Comparison of ENCODE assay signal across 12 cellular contexts in the genomic region with DNA sequence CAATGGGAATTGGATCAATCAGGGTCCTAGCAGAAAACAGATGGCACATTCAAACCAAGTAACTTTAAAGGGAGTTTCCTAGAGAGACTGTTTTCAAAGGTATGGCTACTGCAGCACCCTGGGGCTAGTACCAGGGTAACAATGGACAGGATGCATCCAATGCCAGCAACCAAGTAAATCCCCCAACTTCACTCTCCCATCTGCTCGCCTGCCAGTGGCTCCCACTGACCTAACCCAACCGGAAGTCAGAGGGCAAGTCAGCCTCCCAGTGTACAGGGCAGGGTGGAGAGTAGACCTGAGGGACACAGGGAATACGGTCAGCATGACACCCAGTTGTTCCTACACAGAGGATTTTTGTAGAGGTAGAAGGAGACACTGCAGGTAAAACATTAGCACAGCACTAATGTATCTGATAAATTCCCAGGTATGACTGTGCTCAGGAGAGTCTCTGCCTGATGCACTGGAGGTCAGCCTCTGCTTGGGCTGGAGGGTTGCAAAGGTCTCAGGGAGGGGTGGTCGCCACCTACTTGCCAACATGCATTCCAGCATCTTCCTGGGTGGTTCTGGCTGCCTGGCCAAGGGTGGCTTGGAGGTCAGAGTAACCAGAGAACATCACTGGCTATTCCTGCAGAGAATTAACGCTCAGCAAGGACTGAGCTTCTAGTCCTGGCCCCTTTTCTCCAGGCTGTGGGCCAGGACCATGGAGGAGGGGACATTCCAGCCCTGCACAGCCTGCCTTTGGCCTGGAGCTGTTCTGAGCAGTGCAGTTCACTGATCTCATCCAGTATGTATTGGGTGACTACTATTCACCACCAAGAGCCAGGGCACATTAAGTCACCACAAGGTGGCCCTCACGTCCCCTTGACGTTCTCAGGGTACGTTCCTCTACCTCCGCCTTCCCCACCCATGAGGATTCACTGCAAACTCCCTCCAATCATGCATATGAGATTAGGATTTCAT. TPM values are rescaled to one million over a fixed set of nuclear protein-coding genes. Genes with fewer than 3 reads are reported as not detected.
A peak's percentile ranks its signal among the peaks of the same experiment; 100 is the strongest.
DNase-seq lines count a peak whose midpoint lies in the region; ATAC-seq, FAIRE-seq and TF ChIP-seq lines count a peak whose summit lies in the region.
"Had no signal": no experiment of that assay in that cellular context is flagged by ENCODE, and none has a peak within 500 bp of the region (broad histone marks: within the 10 kb centered on the region; RNA-seq: fewer than 3 reads in every experiment).

No MANE protein-coding gene starts in this region.

- TF ChIP-seq POLR2A in sigmoid colon (IDR thresholded peaks at IDR 0.05) = no peak

- no peaks in the 10 kb centered on the region for H3K36me3 ChIP-seq in sigmoid colon
- no peaks in the 10 kb centered on the region for H3K36me3 ChIP-seq in CD8-positive, alpha-beta memory T cell (ENCODE audit: insufficient read depth, low read length)
- H3K36me3 ChIP-seq: BLaER1 treated with 17β-estradiol and CSF1 and Interleukin-3, amounts not matched to agents 10 nM and 100 nM; pancreas had no signal

- DNase-seq in activated CD4-positive, alpha-beta T cell treated with anti-CD3 and anti-CD28 coated beads for 36 hours = peak; percentile 41
- no peak for DNase-seq in activated CD4-positive, alpha-beta T cell treated with anti-CD3 and anti-CD28 coated beads, Interleukin-2, amount 10 ng/mL, durations not matched to agents 7 days and 5 days
- DNase-seq in NAMALWA (ENCODE audit: low spot score) (peak; percentile 51), choroid plexus epithelial cell (ENCODE audit: low read depth) (peak; percentile 52), sigmoid colon (peak; percentile 54), HK-2 (ENCODE audit: unreplicated experiment) (no peak), RCC 7860 (ENCODE audit: low spot score) (no peak)
- no peak for DNase-seq in CD8-positive, alpha-beta memory T cell
- DNase-seq: GOT3, pancreas had no signal

- WGBS in sigmoid colon, 2 donors = 62 to 67% methylated on average over 9 of the region's 9 CpGs

- H3K4me3 ChIP-seq in choroid plexus epithelial cell (ENCODE audit: low read depth, low read length) (no peak overlapping the region), sigmoid colon (no peak overlapping the region)
- no peak overlapping the region for H3K4me3 ChIP-seq in CD8-positive, alpha-beta memory T cell (ENCODE audit: low read length)
- H3K4me3 ChIP-seq: BLaER1 treated with 17β-estradiol and CSF1 and Interleukin-3, amounts not matched to agents 10 nM and 100 nM; pancreas had no signal

- no peaks in the 10 kb centered on the region for H3K9me3 ChIP-seq in sigmoid colon
- no peaks in the 10 kb centered on the region for H3K9me3 ChIP-seq in CD8-positive, alpha-beta memory T cell (ENCODE audit: low read length)
- H3K9me3 ChIP-seq: pancreas had no signal

- no peak for TF ChIP-seq EP300 in sigmoid colon (IDR thresholded peaks at IDR 0.05)

- no peaks in the 10 kb centered on the region for H3K36me3 Mint-ChIP-seq in activated CD4-positive, alpha-beta T cell treated with anti-CD3 and anti-CD28 coated beads for 36 hours (ENCODE audit: low read depth)
- no peaks in the 10 kb centered on the region for H3K36me3 Mint-ChIP-seq in activated CD4-positive, alpha-beta T cell treated with anti-CD3 and anti-CD28 coated beads, Interleukin-2, amount 10 ng/mL, durations not matched to agents 7 days and 5 days (ENCODE audit: low read depth)
- H3K36me3 Mint-ChIP-seq in CD8-positive, alpha-beta memory T cell = peaks cover 0 to 2% (median 0%) of the 10 kb centered on the region in 3 donors

- TF ChIP-seq CTCF in choroid plexus epithelial cell (conservative IDR thresholded peaks at IDR 0.05; ENCODE audit: low read depth, low read length) (peak; percentile 36), sigmoid colon (IDR thresholded peaks at IDR 0.05) (no peak)

- no peaks in the 10 kb centered on the region for H3K9me3 Mint-ChIP-seq in activated CD4-positive, alpha-beta T cell treated with anti-CD3 and anti-CD28 coated beads for 36 hours (ENCODE audit: low read depth)
- H3K9me3 Mint-ChIP-seq in activated CD4-positive, alpha-beta T cell treated with anti-CD3 and anti-CD28 coated beads, Interleukin-2, amount 10 ng/mL, durations not matched to agents 7 days and 5 days = no peaks in the 10 kb centered on the region
- H3K9me3 Mint-ChIP-seq in CD8-positive, alpha-beta memory T cell = no peaks in the 10 kb centered on the region
- H3K9me3 Mint-ChIP-seq: stimulated activated naive CD8-positive, alpha-beta T cell treated with anti-CD3 and anti-CD28 coated beads, Interleukin-15, Interleukin-2, amounts not matched to agents 100 ng/mL and 50 ng/mL, for 24 hours had no signal

- H3K27ac Mint-ChIP-seq in activated CD4-positive, alpha-beta T cell treated with anti-CD3 and anti-CD28 coated beads for 36 hours = no peak overlapping the region
- H3K27ac Mint-ChIP-seq in activated CD4-positive, alpha-beta T cell treated with anti-CD3 and anti-CD28 coated beads, Interleukin-2, amount 10 ng/mL, durations not matched to agents 7 days and 5 days = no peak overlapping the region
- no peak overlapping the region for H3K27ac Mint-ChIP-seq in CD8-positive, alpha-beta memory T cell
- H3K27ac Mint-ChIP-seq: stimulated activated naive CD8-positive, alpha-beta T cell treated with anti-CD3 and anti-CD28 coated beads, Interleukin-15, Interleukin-2, amounts not matched to agents 100 ng/mL and 50 ng/mL, for 24 hours had no signal

- peaks cover 12% of the 10 kb centered on the region for H3K4me1 Mint-ChIP-seq in activated CD4-positive, alpha-beta T cell treated with anti-CD3 and anti-CD28 coated beads for 36 hours
- H3K4me1 Mint-ChIP-seq in activated CD4-positive, alpha-beta T cell treated with anti-CD3 and anti-CD28 coated beads, Interleukin-2, amount 10 ng/mL, durations not matched to agents 7 days and 5 days = peaks cover 9% of the 10 kb centered on the region
- H3K4me1 Mint-ChIP-seq in CD8-positive, alpha-beta memory T cell = peaks cover 4 to 9% (median 6%) of the 10 kb centered on the region in 3 donors

- H3K27me3 ChIP-seq in sigmoid colon = peaks cover 6 to 20% (median 10%) of the 10 kb centered on the region in 3 donors
- peaks cover 17% of the 10 kb centered on the region for H3K27me3 ChIP-seq in CD8-positive, alpha-beta memory T cell (ENCODE audit: insufficient read depth, low read length, poor library complexity, severe bottlenecking)
- H3K27me3 ChIP-seq: pancreas had no signal

- intact Hi-C loops in activated CD4-positive, alpha-beta T cell treated with anti-CD3 and anti-CD28 coated beads for 36 hours (cut with DNase I, micrococcal nuclease) = no loop called here
- intact Hi-C loops in sigmoid colon (cut with DNase I) = loop anchor here (5.0 kb wide), 1 partner anchor 80 kb away; no protein-coding TSS in a partner anchor

- POLR2A ChIA-PET in activated CD4-positive, alpha-beta T cell treated with anti-CD3 and anti-CD28 coated beads for 36 hours (lab: Charles Lee) = no interaction called here
- POLR2A ChIA-PET in activated CD4-positive, alpha-beta T cell treated with anti-CD3 and anti-CD28 coated beads, Interleukin-2, amount 10 ng/mL, durations not matched to agents 7 days and 5 days (lab: Charles Lee) = no interaction called here
- POLR2A ChIA-PET in CD8-positive, alpha-beta memory T cell (lab: Charles Lee) = no interaction called here

- H3K27ac ChIP-seq in sigmoid colon = no peak overlapping the region
- H3K27ac ChIP-seq in CD8-positive, alpha-beta memory T cell (ENCODE audit: low read depth, low read length) = no peak overlapping the region
- H3K27ac ChIP-seq: BLaER1 treated with 17β-estradiol and CSF1 and Interleukin-3, amounts not matched to agents 10 nM and 100 nM; pancreas had no signal

- H3K4me1 ChIP-seq in sigmoid colon = peaks cover 0 to 3% (median 1%) of the 10 kb centered on the region in 4 donors
- no peaks in the 10 kb centered on the region for H3K4me1 ChIP-seq in CD8-positive, alpha-beta memory T cell (ENCODE audit: insufficient read depth, low read length)
- H3K4me1 ChIP-seq: pancreas had no signal

- peaks cover 31% of the 10 kb centered on the region for H3K27me3 Mint-ChIP-seq in activated CD4-positive, alpha-beta T cell treated with anti-CD3 and anti-CD28 coated beads for 36 hours
- H3K27me3 Mint-ChIP-seq in activated CD4-positive, alpha-beta T cell treated with anti-CD3 and anti-CD28 coated beads, Interleukin-2, amount 10 ng/mL, durations not matched to agents 7 days and 5 days = peaks cover 13% of the 10 kb centered on the region
- H3K27me3 Mint-ChIP-seq in CD8-positive, alpha-beta memory T cell = peaks cover 36 to 54% of the 10 kb centered on the region in 2 donors

- no peak for FAIRE-seq in RCC 7860 (lab: Jason Lieb, UNC)
- FAIRE-seq: pancreas had no signal

- no peak for ATAC-seq in activated CD4-positive, alpha-beta T cell treated with anti-CD3 and anti-CD28 coated beads for 36 hours

- no peak overlapping the region for H3K4me3 Mint-ChIP-seq in activated CD4-positive, alpha-beta T cell treated with anti-CD3 and anti-CD28 coated beads for 36 hours
- H3K4me3 Mint-ChIP-seq in activated CD4-positive, alpha-beta T cell treated with anti-CD3 and anti-CD28 coated beads, Interleukin-2, amount 10 ng/mL, durations not matched to agents 7 days and 5 days = no peak overlapping the region
- H3K4me3 Mint-ChIP-seq in CD8-positive, alpha-beta memory T cell = no peak overlapping the region
- H3K4me3 Mint-ChIP-seq: stimulated activated naive CD8-positive, alpha-beta T cell treated with anti-CD3 and anti-CD28 coated beads, Interleukin-15, Interleukin-2, amounts not matched to agents 100 ng/mL and 50 ng/mL, for 24 hours had no signal

- CTCF ChIA-PET in activated CD4-positive, alpha-beta T cell treated with anti-CD3 and anti-CD28 coated beads for 36 hours (lab: Charles Lee) = interaction anchor here (1.0 to 1.4 kb wide), 3 partner anchors 45 to 65 kb away, joined by 5 to 10 read pairs (median 5); no protein-coding TSS in a partner anchor
- CTCF ChIA-PET in activated CD4-positive, alpha-beta T cell treated with anti-CD3 and anti-CD28 coated beads, Interleukin-2, amount 10 ng/mL, durations not matched to agents 7 days and 5 days (lab: Charles Lee) = no interaction called here
- CTCF ChIA-PET in CD8-positive, alpha-beta memory T cell (lab: Charles Lee) = no interaction called here

RNA-seq across cellular contexts. Expression of gene GJA4, which starts 5.1 kb away (rescaled TPM):
- not detected for total RNA-seq in activated CD4-positive, alpha-beta T cell treated with anti-CD3 and anti-CD28 coated beads for 36 hours
- not detected for total RNA-seq in activated CD4-positive, alpha-beta T cell treated with anti-CD3 and anti-CD28 coated beads, Interleukin-2, amount 10 ng/mL, durations not matched to agents 7 days and 5 days
- 10 to 100 TPM in 1 of 4 donors, 1 to 10 TPM in 3; 3.3 to 14.7 (median 7.6) TPM for total RNA-seq in sigmoid colon
- polyA plus RNA-seq in sigmoid colon = 1 to 10 TPM in 1 of 3 donors, under 1 TPM in 1, not detected in 1; 0.60 to 8.3 TPM
- total RNA-seq in CD8-positive, alpha-beta memory T cell = not detected
- polyA plus RNA-seq in CD8-positive, alpha-beta memory T cell = not detected

RNA-seq across cellular contexts. Expression of gene GJB3, which starts 6.7 kb away (rescaled TPM):
- total RNA-seq in activated CD4-positive, alpha-beta T cell treated with anti-CD3 and anti-CD28 coated beads for 36 hours = not detected
- total RNA-seq in activated CD4-positive, alpha-beta T cell treated with anti-CD3 and anti-CD28 coated beads, Interleukin-2, amount 10 ng/mL, durations not matched to agents 7 days and 5 days = not detected
- total RNA-seq in sigmoid colon = not detected
- 10 to 100 TPM in 1 of 3 donors, 1 to 10 TPM in 2; 1.2 to 11.0 (median 1.8) TPM for polyA plus RNA-seq in sigmoid colon
- not detected for total RNA-seq in CD8-positive, alpha-beta memory T cell
- polyA plus RNA-seq in CD8-positive, alpha-beta memory T cell = not detected

RNA-seq across cellular contexts. Expression of gene GJB4, which starts 28.2 kb away (rescaled TPM):
- not detected for total RNA-seq in activated CD4-positive, alpha-beta T cell treated with anti-CD3 and anti-CD28 coated beads for 36 hours
- total RNA-seq in activated CD4-positive, alpha-beta T cell treated with anti-CD3 and anti-CD28 coated beads, Interleukin-2, amount 10 ng/mL, durations not matched to agents 7 days and 5 days = not detected
- total RNA-seq in sigmoid colon = not detected
- under 1 TPM in 1 of 3 donors, not detected in 2; 0.39 TPM for polyA plus RNA-seq in sigmoid colon
- not detected for total RNA-seq in CD8-positive, alpha-beta memory T cell
- not detected for polyA plus RNA-seq in CD8-positive, alpha-beta memory T cell
- polyA plus RNA-seq: pancreas had no signal

RNA-seq across cellular contexts. Expression of gene GJB5, which starts 32.9 kb away (rescaled TPM):
- total RNA-seq in activated CD4-positive, alpha-beta T cell treated with anti-CD3 and anti-CD28 coated beads for 36 hours = not detected
- not detected for total RNA-seq in activated CD4-positive, alpha-beta T cell treated with anti-CD3 and anti-CD28 coated beads, Interleukin-2, amount 10 ng/mL, durations not matched to agents 7 days and 5 days
- total RNA-seq in sigmoid colon = not detected
- under 1 TPM in 1 of 3 donors, not detected in 2; 0.69 TPM for polyA plus RNA-seq in sigmoid colon
- not detected for total RNA-seq in CD8-positive, alpha-beta memory T cell
- not detected for polyA plus RNA-seq in CD8-positive, alpha-beta memory T cell
- total RNA-seq: pancreas had no signal
- polyA plus RNA-seq: pancreas had no signal

Comparison
In these comparisons a context has a peak if more than half of its experiments do, and no peak if none do; other contexts are left out.
1. DNase-seq: peak in activated CD4-positive, alpha-beta T cell treated with anti-CD3 and anti-CD28 coated beads for 36 hours (single experiment), NAMALWA (single experiment), choroid plexus epithelial cell (single experiment) and sigmoid colon (single experiment); none in activated CD4-positive, alpha-beta T cell treated with anti-CD3 and anti-CD28 coated beads, Interleukin-2, amount 10 ng/mL, durations not matched to agents 7 days and 5 days (single experiment), CD8-positive, alpha-beta memory T cell (0 of 5), HK-2 (single experiment) and RCC 7860 (single experiment).